Comparison of ENCODE assay signal across 8 cellular contexts in the genomic region with DNA sequence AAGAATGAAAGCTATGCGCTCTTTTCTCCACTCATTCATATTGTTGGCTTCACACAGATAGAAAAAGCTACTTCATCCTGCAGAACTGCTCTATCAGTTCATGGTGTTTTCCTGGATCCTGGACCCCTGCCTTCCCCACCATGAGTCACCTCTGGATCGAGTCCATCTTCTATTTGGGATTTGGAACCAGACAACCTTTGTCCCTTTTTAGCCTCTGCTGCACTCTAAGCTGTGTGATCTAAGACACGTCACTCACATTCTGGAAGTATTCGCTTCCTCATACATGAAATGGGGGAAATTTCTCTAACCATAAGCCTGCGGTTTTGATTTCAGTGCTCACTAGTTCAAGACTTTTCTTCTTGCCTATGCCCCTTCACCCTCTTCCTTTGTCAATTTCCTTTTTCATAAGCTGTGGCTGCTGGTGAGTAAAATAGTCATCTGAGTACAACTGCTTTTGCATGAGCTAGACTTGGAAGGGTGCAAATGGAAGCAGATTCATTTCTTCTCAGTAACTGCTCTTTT. TPM values are rescaled to one million over a fixed set of nuclear protein-coding genes. Genes with fewer than 3 reads are reported as not detected.
A peak's percentile ranks its signal among the peaks of the same experiment; 100 is the strongest.
DNase-seq lines count a peak whose midpoint lies in the region; ATAC-seq and TF ChIP-seq lines count a peak whose summit lies in the region.

No MANE protein-coding gene starts in this region.

- DNase-seq in GM23338 (ENCODE audit: low spot score) = no peak
- DNase-seq in astrocyte of the cerebellum (ENCODE audit: low read depth) = peak; percentile 98
- DNase-seq in lung (ENCODE audit: low spot score) = peak; percentile 32
- no peak for DNase-seq in mesendoderm
- DNase-seq in NCI-H2171 treated with DMSO at 0.1 percent for 48 hours (lab: John Stamatoyannopoulos, UW) = no peak
- DNase-seq in SW 1271 (lab: John Stamatoyannopoulos, UW) = no peak

- no peak overlapping the region for H3K4me3 ChIP-seq in GM23338
- no peak overlapping the region for H3K4me3 ChIP-seq in astrocyte of the cerebellum (ENCODE audit: low read depth, low read length)
- no peak overlapping the region for H3K4me3 ChIP-seq in lung
- H3K4me3 ChIP-seq in mesendoderm (ENCODE audit: low read length) = no peak overlapping the region

- no peak overlapping the region for H3K4me3 Mint-ChIP-seq in GM23338

- H3K79me2 ChIP-seq in GM23338 (replicated peaks; ENCODE audit: insufficient read depth) (no peaks in the 10 kb centered on the region), mesendoderm (ENCODE audit: control insufficient read depth, insufficient read depth, low read length) (no peaks in the 10 kb centered on the region)

- ATAC-seq in GM18502 (IDR thresholded peaks at IDR 0.05; ENCODE audit: poor library complexity, unreplicated experiment) (peak; percentile 96), GM23338 (no peak), lung (ENCODE audit: insufficient read depth, low FRiP score) (peak; percentile 62)

- TF ChIP-seq CTCF in GM23338 (conservative IDR thresholded peaks at IDR 0.05; ENCODE audit: low read depth in 2 of 2) (no peak), astrocyte of the cerebellum (IDR thresholded peaks at IDR 0.05; ENCODE audit: low read depth, low read length, missing control alignments) (no peak), lung (IDR thresholded peaks at IDR 0.05; ENCODE audit: control extremely low read depth, extremely low read depth) (no peak)

- no peak overlapping the region for H2AK5ac ChIP-seq in mesendoderm (ENCODE audit: low read length)

- peaks cover 7% of the 10 kb centered on the region for H3K9me3 Mint-ChIP-seq in GM23338

- no peak overlapping the region for H3K4ac ChIP-seq in mesendoderm (ENCODE audit: low read depth, low read length)

- peaks cover 25% of the 10 kb centered on the region for H3K4me1 Mint-ChIP-seq in GM23338

- 33 to 43% methylated on average over 5 of the region's 5 CpGs for WGBS in lung, 2 donors
- no CpG with 5 or more reads among the region's 5 CpGs for WGBS in mesendoderm (ENCODE audit: extremely low coverage, insufficient coverage, low lambda C conversion rate)

- H4K8ac ChIP-seq in mesendoderm (ENCODE audit: low read depth, low read length) = no peak overlapping the region

- H3K4me2 ChIP-seq in GM23338 (no peak overlapping the region), mesendoderm (ENCODE audit: low read length) (no peak overlapping the region)

- no peak overlapping the region for H3K18ac ChIP-seq in mesendoderm (ENCODE audit: low read length)

- in situ Hi-C loops in astrocyte of the cerebellum (cut with HindIII; ENCODE audit: low sequenced_read_pairs) = no loop called here

- H3K79me1 ChIP-seq in mesendoderm (ENCODE audit: low read length) = no peaks in the 10 kb centered on the region

- peak overlapping the region; percentile 86 for H2AFZ ChIP-seq in GM23338

- H4K5ac ChIP-seq in mesendoderm (ENCODE audit: low read length) = no peak overlapping the region

- no peaks in the 10 kb centered on the region for H4K20me1 ChIP-seq in GM23338 (replicated peaks; ENCODE audit: insufficient read depth)

- H3K27me3 Mint-ChIP-seq in GM23338 (ENCODE audit: insufficient read depth, low read depth, poor library complexity) = peaks cover 10% of the 10 kb centered on the region

- H2BK120ac ChIP-seq in mesendoderm (ENCODE audit: low read depth, low read length) = no peak overlapping the region

- no peak overlapping the region for H3K27ac Mint-ChIP-seq in GM23338

- H2BK5ac ChIP-seq in mesendoderm (ENCODE audit: low read length) = no peak overlapping the region

- H3K36me3 ChIP-seq in GM23338 (ENCODE audit: insufficient read depth) = no peaks in the 10 kb centered on the region
- H3K36me3 ChIP-seq in KOPT-K1 (ENCODE audit: insufficient read depth, low read length) = no peaks in the 10 kb centered on the region
- H3K36me3 ChIP-seq in lung (ENCODE audit: control insufficient read depth in 2 of 2, insufficient read depth in 2 of 2, low read length in 2 of 2) = no peaks in the 10 kb centered on the region
- H3K36me3 ChIP-seq in mesendoderm (ENCODE audit: control insufficient read depth, insufficient read depth, low read length) = no peaks in the 10 kb centered on the region

- no peaks in the 10 kb centered on the region for H3K9me2 ChIP-seq in GM23338 (ENCODE audit: insufficient read depth)

- H3K4me1 ChIP-seq in GM23338 (ENCODE audit: insufficient read depth) = peaks cover 18% of the 10 kb centered on the region
- H3K4me1 ChIP-seq in lung (ENCODE audit: control insufficient read depth in 2 of 2, insufficient read depth in 2 of 2, low read length in 2 of 2) = peaks cover 1 to 6% of the 10 kb centered on the region in 2 donors
- H3K4me1 ChIP-seq in mesendoderm (ENCODE audit: control insufficient read depth, low read depth, low read length) = no peaks in the 10 kb centered on the region

- H3K27me3 ChIP-seq in GM23338 (ENCODE audit: insufficient read depth) (no peaks in the 10 kb centered on the region), lung (ENCODE audit: control insufficient read depth, insufficient read depth) (no peaks in the 10 kb centered on the region), mesendoderm (ENCODE audit: insufficient read depth, low read length, poor library complexity) (no peaks in the 10 kb centered on the region)

- H3K9me3 ChIP-seq in KOPT-K1 (ENCODE audit: insufficient read depth, low read length, poor library complexity, severe bottlenecking) (no peaks in the 10 kb centered on the region), lung (ENCODE audit: control insufficient read depth in 2 of 2, insufficient read depth in 1 of 2, low read length in 1 of 2) (no peaks in the 10 kb centered on the region)

- no peak overlapping the region for H3K56ac ChIP-seq in mesendoderm (ENCODE audit: low read length)

- H2BK15ac ChIP-seq in mesendoderm (replicated peaks; ENCODE audit: low read depth) = no peak overlapping the region

- H3K9ac ChIP-seq in mesendoderm (ENCODE audit: low read length) = no peak overlapping the region

- H3K23ac ChIP-seq in mesendoderm (ENCODE audit: low read length) = no peak overlapping the region

- H3K27ac ChIP-seq in GM23338 (ENCODE audit: low read depth) (no peak overlapping the region), KOPT-K1 (ENCODE audit: low read depth, low read length, poor library complexity, severe bottlenecking) (peak overlapping the region; percentile 39), lung (ENCODE audit: low read depth in 1 of 2, low read length in 1 of 2) (no peak overlapping the region), mesendoderm (ENCODE audit: low read depth, low read length) (no peak overlapping the region)

- H3F3A ChIP-seq in GM23338 (replicated peaks; ENCODE audit: low read depth) = peaks cover 5% of the 10 kb centered on the region

- H3K36me3 Mint-ChIP-seq in GM23338 (ENCODE audit: low read depth) = peaks cover 8% of the 10 kb centered on the region

TF ChIP-seq in GM23338, 12 proteins besides CTCF, POLR2A, EP300 and RAD21 (continues in another document):
- TF ChIP-seq ZNF331 (CRISPR knock-in tag; IDR thresholded peaks at IDR 0.05; ENCODE audit: low read depth) (no peak), ETS1 (IDR thresholded peaks at IDR 0.05) (no peak), CREB1 (CRISPR knock-in tag; IDR thresholded peaks at IDR 0.05; ENCODE audit: low read depth) (no peak), NANOG (IDR thresholded peaks at IDR 0.05; ENCODE audit: borderline replicate concordance) (no peak), JUNB (IDR thresholded peaks at IDR 0.05; ENCODE audit: unreplicated experiment) (no peak)

RNA-seq across cellular contexts. Expression of gene DEGS1, which starts 14.1 kb away (rescaled TPM):
- total RNA-seq in GM23338 (2014; rRNA removed; shearing (Covaris generic)) = 59.8 and 67.9 TPM in 2 replicates
- polyA plus RNA-seq in GM23338 (2016; fragmentation: Nextera tagmentation; extraction: Ambion mirVana) (42.5 and 45.7 TPM in 2 replicates), lung (10 to 100 TPM; 41.2 to 68.7 TPM)
- 10 to 100 TPM; 65.8 to 69.7 TPM for total RNA-seq in lung
- polyA plus RNA-seq in mesendoderm (2013, experiment 1 of 2) = 31.0 TPM
- 31.1 TPM for polyA plus RNA-seq in mesendoderm (2013, experiment 2 of 2)

RNA-seq across cellular contexts. Expression of gene FBXO28, which starts 55.0 kb away (rescaled TPM):
- 38.8 and 45.2 TPM in 2 replicates for total RNA-seq in GM23338 (2014; rRNA removed; shearing (Covaris generic))
- polyA plus RNA-seq in GM23338 (2016; fragmentation: Nextera tagmentation; extraction: Ambion mirVana) (16.9 and 18.1 TPM in 2 replicates), lung (10 to 100 TPM; 10.1 to 11.9 TPM)
- total RNA-seq in lung = 10 to 100 TPM; 27.4 to 41.5 TPM
- polyA plus RNA-seq in mesendoderm (2013, experiment 1 of 2) = 22.1 TPM
- 22.0 TPM for polyA plus RNA-seq in mesendoderm (2013, experiment 2 of 2)

Comparison
In these comparisons a context has a peak if more than half of its experiments do, and no peak if none do; other contexts are left out.
1. DNase-seq: peak in astrocyte of the cerebellum (single experiment) and lung (single experiment); none in GM23338 (single experiment), mesendoderm (single experiment), NCI-H2171 treated with DMSO at 0.1 percent for 48 hours (single experiment) and SW 1271 (0 of 2).